Comparison of ENCODE assay signal across 1 cellular context in the genomic region with DNA sequence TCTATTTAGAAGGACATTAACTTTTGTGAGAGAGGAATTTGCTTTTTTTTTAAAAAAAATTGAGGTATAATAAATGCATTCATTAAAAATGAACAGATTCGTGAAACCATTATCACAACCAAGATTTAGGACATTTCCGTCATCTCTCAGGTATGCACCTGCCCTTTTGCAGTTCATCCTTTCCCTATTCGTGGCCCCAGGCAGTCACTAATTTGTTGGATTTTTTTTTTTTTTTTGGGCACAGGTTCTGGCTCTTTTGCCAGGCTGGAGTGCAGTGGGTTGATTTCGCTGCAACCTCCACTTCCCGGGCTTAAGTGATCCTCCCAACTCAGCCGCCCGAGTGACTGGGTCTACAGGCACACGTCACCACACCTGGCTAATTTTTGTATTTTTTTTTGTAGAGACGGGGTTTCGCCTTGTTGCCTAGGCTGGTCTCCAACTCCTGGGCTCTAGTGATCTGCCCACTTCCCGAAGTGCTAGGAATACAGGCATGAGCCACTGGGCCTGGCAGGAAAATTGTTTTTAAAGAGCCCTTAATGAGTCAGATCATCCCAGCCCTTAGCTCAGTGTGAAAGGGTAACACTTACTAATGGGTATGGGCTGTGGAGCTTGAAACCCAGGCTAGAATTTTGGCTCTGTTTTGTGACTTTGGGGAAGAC.
TF ChIP-seq lines count a peak whose summit lies in the region.

No MANE protein-coding gene starts in this region.

TF ChIP-seq in WTC11, 78 proteins besides CTCF, POLR2A, EP300 and RAD21 (continued from another document):
- no peak for TF ChIP-seq ZNF396 (CRISPR knock-in tag; IDR thresholded peaks at IDR 0.05; ENCODE audit: borderline replicate concordance)
- TF ChIP-seq EMX1 (CRISPR knock-in tag; IDR thresholded peaks at IDR 0.05) = no peak
- TF ChIP-seq SP1 (CRISPR knock-in tag; conservative IDR thresholded peaks at IDR 0.05) = no peak
- TF ChIP-seq, protein P1, sequence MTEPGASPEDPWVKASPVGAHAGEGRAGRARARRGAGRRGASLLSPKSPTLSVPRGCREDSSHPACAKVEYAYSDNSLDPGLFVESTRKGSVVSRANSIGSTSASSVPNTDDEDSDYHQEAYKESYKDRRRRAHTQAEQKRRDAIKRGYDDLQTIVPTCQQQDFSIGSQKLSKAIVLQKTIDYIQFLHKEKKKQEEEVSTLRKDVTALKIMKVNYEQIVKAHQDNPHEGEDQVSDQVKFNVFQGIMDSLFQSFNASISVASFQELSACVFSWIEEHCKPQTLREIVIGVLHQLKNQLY (CRISPR knock-in tag; IDR thresholded peaks at IDR 0.05) = no peak
- TF ChIP-seq CREM (CRISPR knock-in tag; IDR thresholded peaks at IDR 0.05) = no peak
- TF ChIP-seq, protein P2, sequence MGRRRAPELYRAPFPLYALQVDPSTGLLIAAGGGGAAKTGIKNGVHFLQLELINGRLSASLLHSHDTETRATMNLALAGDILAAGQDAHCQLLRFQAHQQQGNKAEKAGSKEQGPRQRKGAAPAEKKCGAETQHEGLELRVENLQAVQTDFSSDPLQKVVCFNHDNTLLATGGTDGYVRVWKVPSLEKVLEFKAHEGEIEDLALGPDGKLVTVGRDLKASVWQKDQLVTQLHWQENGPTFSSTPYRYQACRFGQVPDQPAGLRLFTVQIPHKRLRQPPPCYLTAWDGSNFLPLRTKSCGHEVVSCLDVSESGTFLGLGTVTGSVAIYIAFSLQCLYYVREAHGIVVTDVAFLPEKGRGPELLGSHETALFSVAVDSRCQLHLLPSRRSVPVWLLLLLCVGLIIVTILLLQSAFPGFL (CRISPR knock-in tag; IDR thresholded peaks at IDR 0.05; ENCODE audit: borderline replicate concordance) = no peak
- TF ChIP-seq NR3C1 (CRISPR knock-in tag; conservative IDR thresholded peaks at IDR 0.05; ENCODE audit: low read depth) = no peak
- TF ChIP-seq, protein P3, sequence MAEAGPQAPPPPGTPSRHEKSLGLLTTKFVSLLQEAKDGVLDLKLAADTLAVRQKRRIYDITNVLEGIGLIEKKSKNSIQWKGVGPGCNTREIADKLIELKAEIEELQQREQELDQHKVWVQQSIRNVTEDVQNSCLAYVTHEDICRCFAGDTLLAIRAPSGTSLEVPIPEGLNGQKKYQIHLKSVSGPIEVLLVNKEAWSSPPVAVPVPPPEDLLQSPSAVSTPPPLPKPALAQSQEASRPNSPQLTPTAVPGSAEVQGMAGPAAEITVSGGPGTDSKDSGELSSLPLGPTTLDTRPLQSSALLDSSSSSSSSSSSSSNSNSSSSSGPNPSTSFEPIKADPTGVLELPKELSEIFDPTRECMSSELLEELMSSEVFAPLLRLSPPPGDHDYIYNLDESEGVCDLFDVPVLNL (CRISPR knock-in tag; IDR thresholded peaks at IDR 0.05; ENCODE audit: borderline replicate concordance, low read depth) = no peak
- TF ChIP-seq FOXJ3 (CRISPR knock-in tag; IDR thresholded peaks at IDR 0.05; ENCODE audit: borderline replicate concordance) = no peak
- TF ChIP-seq, protein P4, sequence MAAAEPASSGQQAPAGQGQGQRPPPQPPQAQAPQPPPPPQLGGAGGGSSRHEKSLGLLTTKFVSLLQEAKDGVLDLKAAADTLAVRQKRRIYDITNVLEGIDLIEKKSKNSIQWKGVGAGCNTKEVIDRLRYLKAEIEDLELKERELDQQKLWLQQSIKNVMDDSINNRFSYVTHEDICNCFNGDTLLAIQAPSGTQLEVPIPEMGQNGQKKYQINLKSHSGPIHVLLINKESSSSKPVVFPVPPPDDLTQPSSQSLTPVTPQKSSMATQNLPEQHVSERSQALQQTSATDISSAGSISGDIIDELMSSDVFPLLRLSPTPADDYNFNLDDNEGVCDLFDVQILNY (CRISPR knock-in tag; IDR thresholded peaks at IDR 0.05) = no peak
